In the genomic region with DNA sequence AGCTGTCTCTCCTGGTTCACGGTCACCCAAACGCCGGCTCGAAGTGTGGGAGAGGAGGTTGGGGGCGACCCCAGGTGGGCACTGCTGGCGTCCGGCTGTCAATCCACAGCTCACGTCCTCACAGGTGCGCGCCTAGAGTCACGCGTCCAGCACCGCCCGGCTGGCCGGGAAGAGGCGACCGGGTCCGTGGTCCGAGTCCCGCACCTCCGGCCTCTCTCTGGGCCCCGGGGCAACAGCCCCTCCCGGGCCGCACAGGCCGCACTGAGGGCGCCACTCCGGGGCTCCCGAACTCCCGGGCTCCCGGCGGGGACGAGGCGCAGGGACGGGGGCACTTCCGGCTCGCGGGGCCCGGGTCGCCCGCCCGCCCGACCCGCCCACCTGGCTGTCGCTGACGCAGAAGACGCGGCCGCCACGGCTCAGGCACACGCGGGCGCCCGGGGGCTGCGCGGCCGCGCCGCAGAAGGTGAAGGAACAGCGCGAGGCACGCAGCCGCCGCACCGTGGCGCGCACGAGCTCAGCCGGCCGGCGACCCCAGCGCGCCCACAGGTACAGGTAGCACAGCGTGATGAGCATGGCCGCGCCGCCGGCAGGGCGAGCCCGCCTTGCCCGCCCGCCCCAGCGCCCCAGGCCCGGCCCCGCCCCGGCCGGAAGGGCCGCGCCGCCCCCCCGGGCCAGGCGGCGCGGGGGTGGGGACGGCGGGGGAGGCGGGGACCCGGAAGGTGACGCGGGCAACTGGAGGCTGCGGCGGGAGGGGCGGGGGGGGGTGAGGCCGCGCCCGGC, we compare ENCODE assay signal across 8 cellular contexts. TPM values are rescaled to one million over a fixed set of nuclear protein-coding genes. Genes with fewer than 3 reads are reported as not detected.
A peak's percentile ranks its signal among the peaks of the same experiment; 100 is the strongest.
DNase-seq lines count a peak whose midpoint lies in the region; FAIRE-seq and TF ChIP-seq lines count a peak whose summit lies in the region.

A gene (minus strand): TSS at position 604 of the 780 bp plus-strand sequence. CDS start 31 bp downstream, at position 573.

- H3K27me3 ChIP-seq in PC-9 (ENCODE audit: insufficient read depth, low read depth) (no peaks in the 10 kb centered on the region), neural cell (ENCODE audit: insufficient read depth, low read depth, low read length) (no peaks in the 10 kb centered on the region)

- peaks cover 14% of the 10 kb centered on the region; the same call in 1 of the 2 replicates for H3K4me1 ChIP-seq in PC-9 (replicated peaks; ENCODE audit: insufficient read depth)

- no peaks in the 10 kb centered on the region for H3K27me3 Mint-ChIP-seq in Calu3 (ENCODE audit: unreplicated experiment)

- H3K36me3 Mint-ChIP-seq in Calu3 (ENCODE audit: insufficient read depth, unreplicated experiment): peaks cover 17% of the 10 kb centered on the region

- H3K9me2 ChIP-seq in PC-9 (ENCODE audit: insufficient read depth) (no peaks in the 10 kb centered on the region), neural cell (ENCODE audit: insufficient read depth, low read length) (no peaks in the 10 kb centered on the region)

- peak within 1 kb of the TSS; percentile 76 for H3K27ac ChIP-seq in PC-9
- H3K27ac ChIP-seq in neural cell (ENCODE audit: low read length): peak within 1 kb of the TSS; percentile 58

- peak within 1 kb of the TSS; percentile 75 for H3K4me3 ChIP-seq in PC-9
- peak within 1 kb of the TSS; percentile 75 for H3K4me3 ChIP-seq in neural cell (ENCODE audit: low read length)

- CTCF ChIA-PET in Calu3 (lab: Charles Lee): interaction anchor here (0.7 to 1.2 kb wide), 5 partner anchors 11 to 546 kb away, joined by 3 to 5 read pairs (median 3); no protein-coding TSS in a partner anchor
- CTCF ChIA-PET in PC-9 (lab: Charles Lee): interaction anchor here (0.6 to 1.1 kb wide), 3 partner anchors 11 to 114 kb away, joined by 5 to 10 read pairs (median 8); no protein-coding TSS in a partner anchor

- FAIRE-seq in HTR-8/SVneo (lab: Jason Lieb, UNC): peak; percentile 46

- no peaks in the 10 kb centered on the region for H3K36me3 ChIP-seq in PC-9 (ENCODE audit: low read depth)
- no peaks in the 10 kb centered on the region for H3K36me3 ChIP-seq in neural cell (ENCODE audit: insufficient read depth, low read length)

- no peak for TF ChIP-seq CTCF in Calu3 (IDR thresholded peaks at IDR 0.05; ENCODE audit: unreplicated experiment)
- peak; percentile 58 for TF ChIP-seq CTCF in GM20000 (IDR thresholded peaks at IDR 0.05; ENCODE audit: extremely low read depth, missing control alignments)
- no peak for TF ChIP-seq CTCF in PC-9 (conservative IDR thresholded peaks at IDR 0.05)
- TF ChIP-seq CTCF in neural cell (IDR thresholded peaks at IDR 0.05; ENCODE audit: poor library complexity, severe bottlenecking): peak; percentile 56

- peak within 1 kb of the TSS; percentile 82 for H3K4me3 Mint-ChIP-seq in Calu3 (ENCODE audit: low read depth, unreplicated experiment)

- POLR2A ChIA-PET in PC-9 (lab: Charles Lee; ENCODE audit: unreplicated experiment): interaction anchor here (0.5 to 0.7 kb wide), 4 partner anchors 10 to 646 kb away, joined by 3 to 15 read pairs (median 8); a partner anchor contains a TSS

- BruUV-seq in Calu3 (replicated peaks; lab: Mats Ljungman, UMichigan): no TSS peak
- BruUV-seq in PC-9 (replicated peaks; lab: Mats Ljungman, UMichigan): no TSS peak

- H3F3A ChIP-seq in PC-9 (ENCODE audit: insufficient read depth, low read depth) (peaks cover 13% of the 10 kb centered on the region; the same call in 1 of the 2 replicates), neural cell (ENCODE audit: insufficient read depth, low read length, poor library complexity, severe bottlenecking) (peaks cover 5% of the 10 kb centered on the region)

- H3K79me2 ChIP-seq in PC-9 (ENCODE audit: low read depth): peaks cover 14% of the 10 kb centered on the region; the same call in 1 of the 2 replicates
- H3K79me2 ChIP-seq in neural cell (replicated peaks; ENCODE audit: insufficient read depth, low read length): no peaks in the 10 kb centered on the region

- no peaks in the 10 kb centered on the region for H3K9me3 Mint-ChIP-seq in Calu3 (ENCODE audit: low read depth, unreplicated experiment)

- no peak for TF ChIP-seq EP300 in neural cell (conservative IDR thresholded peaks at IDR 0.05; ENCODE audit: poor library complexity, severe bottlenecking)

- intact Hi-C loops in Calu3 (cut with micrococcal nuclease; ENCODE audit: unreplicated experiment) (no loop called here), PC-9 (cut with micrococcal nuclease; ENCODE audit: unreplicated experiment) (loop anchor here (2.0 kb wide), 1 partner anchor 23 kb away; no protein-coding TSS in a partner anchor)

- H3K4me1 Mint-ChIP-seq in Calu3 (ENCODE audit: low read depth, unreplicated experiment): peaks cover 9% of the 10 kb centered on the region

- H3K4me2 ChIP-seq in PC-9 (peak within 1 kb of the TSS; percentile 79), neural cell (ENCODE audit: low read length) (peak within 1 kb of the TSS; percentile 67)

- peak; percentile 75 for DNase-seq in Calu3
- DNase-seq in GM20000 (ENCODE audit: low spot score): peak; percentile 95
- peak; percentile 67 for DNase-seq in HTR-8/SVneo (ENCODE audit: insufficient read length, low spot score)
- DNase-seq in PC-9: peak; percentile 62 to 76
- peak; percentile 75 to 82 for DNase-seq in activated T-cell treated with anti-CD3 and anti-CD28 coated beads, Interleukin-2, amount 50 U/mL, for 48 hours
- peak; percentile 71 for DNase-seq in fibroblast of gingiva (ENCODE audit: low read depth)
- DNase-seq in stromal cell of bone marrow (ENCODE audit: low read depth): peak; percentile 36

- H3K27ac Mint-ChIP-seq in Calu3 (ENCODE audit: unreplicated experiment): peak within 1 kb of the TSS; percentile 97

- H3K9ac ChIP-seq in neural cell (ENCODE audit: low read length): peak within 1 kb of the TSS; percentile 77

- H4K20me1 ChIP-seq in PC-9 (ENCODE audit: insufficient read depth): no peaks in the 10 kb centered on the region
- H4K20me1 ChIP-seq in neural cell (ENCODE audit: insufficient read depth): no peaks in the 10 kb centered on the region

- H3K9me3 ChIP-seq in PC-9 (ENCODE audit: insufficient read depth, low read depth): no peaks in the 10 kb centered on the region
- no peaks in the 10 kb centered on the region for H3K9me3 ChIP-seq in neural cell (ENCODE audit: low read length)

- H2AFZ ChIP-seq in PC-9 (peak within 1 kb of the TSS; percentile 82), neural cell (ENCODE audit: low read depth, low read length) (peak within 1 kb of the TSS; percentile 51)

- peak; percentile 44 for TF ChIP-seq RAD21 in neural cell (conservative IDR thresholded peaks at IDR 0.05)

TF ChIP-seq in neural cell, 6 proteins besides CTCF, POLR2A, EP300 and RAD21:
- TF ChIP-seq EZH2 (IDR thresholded peaks at IDR 0.05; ENCODE audit: borderline replicate concordance, insufficient read depth, low read length, poor library complexity, severe bottlenecking): no peak
- TF ChIP-seq, protein P1, sequence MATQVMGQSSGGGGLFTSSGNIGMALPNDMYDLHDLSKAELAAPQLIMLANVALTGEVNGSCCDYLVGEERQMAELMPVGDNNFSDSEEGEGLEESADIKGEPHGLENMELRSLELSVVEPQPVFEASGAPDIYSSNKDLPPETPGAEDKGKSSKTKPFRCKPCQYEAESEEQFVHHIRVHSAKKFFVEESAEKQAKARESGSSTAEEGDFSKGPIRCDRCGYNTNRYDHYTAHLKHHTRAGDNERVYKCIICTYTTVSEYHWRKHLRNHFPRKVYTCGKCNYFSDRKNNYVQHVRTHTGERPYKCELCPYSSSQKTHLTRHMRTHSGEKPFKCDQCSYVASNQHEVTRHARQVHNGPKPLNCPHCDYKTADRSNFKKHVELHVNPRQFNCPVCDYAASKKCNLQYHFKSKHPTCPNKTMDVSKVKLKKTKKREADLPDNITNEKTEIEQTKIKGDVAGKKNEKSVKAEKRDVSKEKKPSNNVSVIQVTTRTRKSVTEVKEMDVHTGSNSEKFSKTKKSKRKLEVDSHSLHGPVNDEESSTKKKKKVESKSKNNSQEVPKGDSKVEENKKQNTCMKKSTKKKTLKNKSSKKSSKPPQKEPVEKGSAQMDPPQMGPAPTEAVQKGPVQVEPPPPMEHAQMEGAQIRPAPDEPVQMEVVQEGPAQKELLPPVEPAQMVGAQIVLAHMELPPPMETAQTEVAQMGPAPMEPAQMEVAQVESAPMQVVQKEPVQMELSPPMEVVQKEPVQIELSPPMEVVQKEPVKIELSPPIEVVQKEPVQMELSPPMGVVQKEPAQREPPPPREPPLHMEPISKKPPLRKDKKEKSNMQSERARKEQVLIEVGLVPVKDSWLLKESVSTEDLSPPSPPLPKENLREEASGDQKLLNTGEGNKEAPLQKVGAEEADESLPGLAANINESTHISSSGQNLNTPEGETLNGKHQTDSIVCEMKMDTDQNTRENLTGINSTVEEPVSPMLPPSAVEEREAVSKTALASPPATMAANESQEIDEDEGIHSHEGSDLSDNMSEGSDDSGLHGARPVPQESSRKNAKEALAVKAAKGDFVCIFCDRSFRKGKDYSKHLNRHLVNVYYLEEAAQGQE (IDR thresholded peaks at IDR 0.05; ENCODE audit: borderline replicate concordance): no peak
- TF ChIP-seq SMC3 (conservative IDR thresholded peaks at IDR 0.05; ENCODE audit: poor library complexity): peak; percentile 49
- peak; percentile 53 for TF ChIP-seq POLR2AphosphoS5 (IDR thresholded peaks at IDR 0.05)
- TF ChIP-seq MXI1 (conservative IDR thresholded peaks at IDR 0.05; ENCODE audit: poor library complexity, severe bottlenecking): peak; percentile 55
- no peak for TF ChIP-seq TAF1 (IDR thresholded peaks at IDR 0.05; ENCODE audit: low read depth)

RNA-seq across cellular contexts. Expression of the gene that starts here (rescaled TPM):
- 18.4 and 19.0 TPM in 2 replicates for total RNA-seq in Calu3 (2022)
- 21.6 and 22.1 TPM in 2 replicates for total RNA-seq in PC-9 (2021)
- 11.5 and 12.1 TPM in 2 replicates for polyA plus RNA-seq in neural cell
- 30.7 and 41.8 TPM in 2 replicates for polyA minus RNA-seq in neural cell

Comparison
In these comparisons a context has a peak if more than half of its experiments do, and no peak if none do; other contexts are left out.
1. Peak in every context shown above with its lines: DNase-seq, H3K4me3 ChIP-seq and H3K27ac ChIP-seq.
2. DNase-seq: peak in every context shown above with its lines; median percentile 95 in GM20000; 78 in activated T-cell treated with anti-CD3 and anti-CD28 coated beads, Interleukin-2, amount 50 U/mL, for 48 hours; 75 in Calu3; 71 in fibroblast of gingiva; 69 in PC-9; 67 in HTR-8/SVneo; 36 in stromal cell of bone marrow.
3. CTCF ChIP-seq: peak in GM20000 (single experiment) and neural cell (single experiment); none in Calu3 (single experiment) and PC-9 (single experiment).